Comparison of ENCODE assay signal across 8 cellular contexts in the genomic region with DNA sequence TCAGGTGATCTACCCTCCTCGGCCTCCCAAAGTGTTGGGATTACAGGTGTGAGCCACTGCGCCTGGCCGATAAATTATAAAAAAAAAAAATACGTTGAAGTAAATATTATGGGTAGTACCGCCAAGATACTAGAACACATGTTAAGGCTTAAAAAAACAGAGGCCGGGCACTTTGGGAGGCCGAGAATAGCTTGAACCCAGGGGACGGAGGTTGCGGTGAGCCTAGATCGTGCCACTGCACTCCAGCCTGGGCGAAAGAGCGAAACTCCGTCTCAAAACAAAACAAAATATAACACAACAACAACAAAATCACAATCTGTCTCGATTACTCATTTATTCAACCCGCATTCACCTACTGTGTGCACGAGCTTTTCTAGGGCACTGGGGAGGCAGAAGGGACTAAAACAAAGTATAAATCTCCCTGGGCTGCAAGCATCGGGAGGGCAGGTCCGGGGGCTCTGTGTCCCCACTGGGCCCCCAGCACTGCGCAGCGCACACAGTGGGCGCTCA. TPM values are rescaled to one million over a fixed set of nuclear protein-coding genes. Genes with fewer than 3 reads are reported as not detected.
DNase-seq lines count a peak whose midpoint lies in the region; ATAC-seq and TF ChIP-seq lines count a peak whose summit lies in the region.

No MANE protein-coding gene starts in this region.

- TF ChIP-seq CTCF in Caco-2 (IDR thresholded peaks at IDR 0.05; ENCODE audit: insufficient read depth in 1 of 2, low read depth in 1 of 2, low read length in 1 of 2, severe bottlenecking in 1 of 2, unreplicated experiment in 1 of 2) (no peak), RWPE1 (conservative IDR thresholded peaks at IDR 0.05; ENCODE audit: low read depth) (no peak), esophagus muscularis mucosa (IDR thresholded peaks at IDR 0.05) (no peak)

- peak overlapping the region; percentile 61 for H3K4me2 ChIP-seq in trophoblast cell (ENCODE audit: low read length)

- H3K27ac ChIP-seq in RWPE1 (peak overlapping the region; percentile 91), esophagus muscularis mucosa (replicated peaks in 1 of 4) (peak overlapping the region; percentile 97 to 100 (median 99)), trophoblast cell (ENCODE audit: low read depth, low read length) (peak overlapping the region; percentile 96)

- H3K27ac Mint-ChIP-seq in Caco-2 (ENCODE audit: unreplicated experiment), result peak overlapping the region; percentile 91

- peak overlapping the region; percentile 99 for H3K18ac ChIP-seq in trophoblast cell (ENCODE audit: low read length)

- H3K9ac ChIP-seq in trophoblast cell (ENCODE audit: low read length), result peak overlapping the region; percentile 97

- H3K27me3 ChIP-seq in Caco-2 (replicated peaks; ENCODE audit: control insufficient read depth, insufficient read depth, low read length) (no peaks in the 10 kb centered on the region), esophagus muscularis mucosa (no peaks in the 10 kb centered on the region), trophoblast cell (ENCODE audit: insufficient read depth, low read length) (no peaks in the 10 kb centered on the region)

- peak overlapping the region; percentile 91 for H4K8ac ChIP-seq in trophoblast cell (ENCODE audit: low read depth, low read length)

- TF ChIP-seq POLR2A in esophagus muscularis mucosa (IDR thresholded peaks at IDR 0.05; ENCODE audit: low read depth), result no peak

- TF ChIP-seq EP300 in esophagus muscularis mucosa (IDR thresholded peaks at IDR 0.05), result no peak

- H3K4me3 Mint-ChIP-seq in Caco-2 (ENCODE audit: unreplicated experiment), result peak overlapping the region; percentile 91

- 34% methylated on average over 20 of the region's 21 CpGs for WGBS in esophagus muscularis mucosa
- WGBS in trophoblast cell (ENCODE audit: extremely low coverage, insufficient coverage, insufficient read length), result 85% methylated on average over 2 of the region's 21 CpGs

- peak overlapping the region; percentile 95 for H2BK120ac ChIP-seq in trophoblast cell (ENCODE audit: insufficient read depth, low read length, poor library complexity)

- CTCF ChIA-PET in Caco-2 (lab: Charles Lee) (no interaction called here), RWPE1 (lab: Yijun Ruan, JAX) (interaction anchor here (0.6 to 1.0 kb wide), 2 partner anchors 88 to 92 kb away, joined by 3 to 6 read pairs; partner anchors contain the start of gene NAPA)

- peaks cover 31% of the 10 kb centered on the region for H3K36me3 Mint-ChIP-seq in Caco-2 (ENCODE audit: insufficient read depth, unreplicated experiment)

- peak overlapping the region; percentile 94 for H3K14ac ChIP-seq in trophoblast cell (ENCODE audit: low read length)

- no peaks in the 10 kb centered on the region for H3K9me3 ChIP-seq in Caco-2
- no peaks in the 10 kb centered on the region for H3K9me3 ChIP-seq in esophagus muscularis mucosa
- H3K9me3 ChIP-seq in trophoblast cell (ENCODE audit: insufficient read depth, low read depth, low read length), result no peaks in the 10 kb centered on the region

- H4K91ac ChIP-seq in trophoblast cell (ENCODE audit: low read depth, low read length), result peak overlapping the region; percentile 98

- no peak for ATAC-seq in HG03045 (IDR thresholded peaks at IDR 0.05; ENCODE audit: unreplicated experiment)

- POLR2A ChIA-PET in Caco-2 (lab: Charles Lee) (interaction anchor here (1.0 kb wide), 1 partner anchor 41 kb away, joined by 4 read pairs; no protein-coding TSS in a partner anchor), RWPE1 (lab: Yijun Ruan, JAX; ENCODE audit: low non-redundant PET) (no interaction called here)

- peak overlapping the region; percentile 81 for H3K4ac ChIP-seq in trophoblast cell (ENCODE audit: low read depth, low read length)

- intact Hi-C loops in Caco-2 (cut with micrococcal nuclease; ENCODE audit: unreplicated experiment) (loop anchor here (1.0 to 2.0 kb wide), 4 partner anchors 7 to 93 kb away; partner anchors contain the start of gene NAPA), esophagus muscularis mucosa (cut with DNase I) (loop anchor here (2.0 to 5.0 kb wide), 2 partner anchors 89 to 90 kb away; partner anchors contain the start of gene NAPA)

- no TSS peak for BruUV-seq in Caco-2 (replicated peaks; lab: Mats Ljungman, UMichigan)

- H3K4me3 ChIP-seq in Caco-2 (ENCODE audit: low read depth, low read length) (peak overlapping the region; percentile 99), esophagus muscularis mucosa (peak overlapping the region; percentile 83 to 100 (median 92)), trophoblast cell (ENCODE audit: low read depth, low read length) (peak overlapping the region; percentile 99)

- H3K23ac ChIP-seq in trophoblast cell (ENCODE audit: low read length), result no peak overlapping the region

- H2AK5ac ChIP-seq in trophoblast cell (ENCODE audit: low read length), result peak overlapping the region; percentile 80

- H3K36me3 ChIP-seq in Caco-2 (ENCODE audit: control insufficient read depth, insufficient read depth, low read length) (peaks cover 1% of the 10 kb centered on the region; the same call in 1 of the 2 replicates), esophagus muscularis mucosa (no peaks in the 10 kb centered on the region), trophoblast cell (ENCODE audit: control insufficient read depth in 1 of 2, insufficient read depth in 2 of 2, low read length in 2 of 2) (peaks cover 2 to 4% of the 10 kb centered on the region in 2 experiments)

- H3K27me3 Mint-ChIP-seq in Caco-2 (ENCODE audit: insufficient read depth, unreplicated experiment), result no peaks in the 10 kb centered on the region

- H3K79me1 ChIP-seq in trophoblast cell (ENCODE audit: low read length), result peaks cover 26% of the 10 kb centered on the region

- no peak overlapping the region for H2BK12ac ChIP-seq in trophoblast cell (ENCODE audit: low read length)

- peaks cover 39% of the 10 kb centered on the region for H3K79me2 ChIP-seq in trophoblast cell (ENCODE audit: control insufficient read depth, insufficient read depth, low read length, poor library complexity)

- no peak for DNase-seq in Caco-2
- no peak for DNase-seq in RWPE1 (ENCODE audit: low spot score)
- DNase-seq in esophagus muscularis mucosa (ENCODE audit: extremely low spot score), result no peak
- no peak for DNase-seq in trophoblast cell
- no peak for DNase-seq in SW 1271 (lab: John Stamatoyannopoulos, UW)
- no peak for DNase-seq in GF-D8 (lab: John Stamatoyannopoulos, UW)
- no peak for DNase-seq in central memory CD4-positive, alpha-beta T cell

- H3K4me1 Mint-ChIP-seq in Caco-2 (ENCODE audit: low read depth, unreplicated experiment), result peaks cover 13% of the 10 kb centered on the region

- peak overlapping the region; percentile 91 for H2AFZ ChIP-seq in trophoblast cell (ENCODE audit: insufficient read depth, low read length, poor library complexity)

- H3K4me1 ChIP-seq in Caco-2 (peaks cover 20% of the 10 kb centered on the region), esophagus muscularis mucosa (peaks cover 28 to 42% (median 37%) of the 10 kb centered on the region in 4 donors), trophoblast cell (ENCODE audit: control insufficient read depth in 1 of 2, insufficient read depth in 2 of 2, low read length in 2 of 2) (peaks cover 9 to 15% of the 10 kb centered on the region in 2 experiments)

- no peaks in the 10 kb centered on the region for H3K9me3 Mint-ChIP-seq in Caco-2 (ENCODE audit: unreplicated experiment)

- H4K12ac ChIP-seq in trophoblast cell (ENCODE audit: low read depth, low read length), result peak overlapping the region; percentile 84

- peak overlapping the region; percentile 95 for H2BK5ac ChIP-seq in trophoblast cell (ENCODE audit: low read depth, low read length, poor library complexity)

RNA-seq across cellular contexts. Expression of gene BICRA, which starts 1.3 kb away (rescaled TPM):
- total RNA-seq in Caco-2 (2022) (34.3 and 38.8 TPM in 2 replicates), esophagus muscularis mucosa (10 to 100 TPM; 10.9 to 15.0 (median 13.8) TPM)
- polyA plus RNA-seq in trophoblast cell (2013), result 16.3 and 17.4 TPM in 2 replicates

RNA-seq across cellular contexts. Expression of gene ZNF541, which starts 34.7 kb away (rescaled TPM):
- total RNA-seq in Caco-2 (2022) (not detected in 2 replicates), esophagus muscularis mucosa (under 1 TPM in 3 of 4 donors, not detected in 1; 0.17 to 0.23 (median 0.19) TPM)
- 0.01 and 0.08 TPM in 2 replicates for polyA plus RNA-seq in trophoblast cell (2013)
